ENCODE assay signal across 1 cellular context in the genomic region with DNA sequence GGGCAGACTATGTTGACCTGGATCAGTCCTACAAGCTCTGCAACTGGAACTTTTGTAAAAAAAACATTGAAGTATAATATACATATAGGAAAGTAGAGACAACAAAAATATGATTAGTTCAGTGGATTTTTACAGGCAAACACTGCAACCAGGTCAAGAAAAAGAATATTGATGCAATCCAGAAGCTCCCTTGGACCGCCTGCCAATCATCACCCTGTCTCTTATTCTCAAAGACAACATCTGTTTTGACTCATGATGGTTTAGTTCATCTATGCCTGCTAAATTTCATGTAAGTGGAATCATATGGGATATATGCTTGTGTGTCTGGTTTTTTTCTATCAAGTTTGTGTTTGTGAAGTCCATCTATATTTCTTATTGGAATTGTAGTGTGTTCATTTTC.
TF ChIP-seq lines count a peak whose summit lies in the region.

No MANE protein-coding gene starts in this region.

TF ChIP-seq in K562, 482 proteins besides CTCF, POLR2A, EP300 and RAD21:
- TF ChIP-seq GABPA (tag; conservative IDR thresholded peaks at IDR 0.05; ENCODE audit: low read depth) (peak; percentile 5; the same call in 1 of the 2 replicates), NONO (IDR thresholded peaks at IDR 0.05; ENCODE audit: low read depth in 2 of 2, low read length in 1 of 2) (no peak)
- TF ChIP-seq, protein P1, sequence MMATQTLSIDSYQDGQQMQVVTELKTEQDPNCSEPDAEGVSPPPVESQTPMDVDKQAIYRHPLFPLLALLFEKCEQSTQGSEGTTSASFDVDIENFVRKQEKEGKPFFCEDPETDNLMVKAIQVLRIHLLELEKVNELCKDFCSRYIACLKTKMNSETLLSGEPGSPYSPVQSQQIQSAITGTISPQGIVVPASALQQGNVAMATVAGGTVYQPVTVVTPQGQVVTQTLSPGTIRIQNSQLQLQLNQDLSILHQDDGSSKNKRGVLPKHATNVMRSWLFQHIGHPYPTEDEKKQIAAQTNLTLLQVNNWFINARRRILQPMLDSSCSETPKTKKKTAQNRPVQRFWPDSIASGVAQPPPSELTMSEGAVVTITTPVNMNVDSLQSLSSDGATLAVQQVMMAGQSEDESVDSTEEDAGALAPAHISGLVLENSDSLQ (IDR thresholded peaks at IDR 0.05) = peak; percentile 69
